Comparison of ENCODE assay signal across 28 cellular contexts in genomic region chr17:2376107-2376506, GRCh38.
"Had no signal": no experiment of that assay in that cellular context is flagged by ENCODE, and none has a peak within 500 bp of the region (broad histone marks: within the 10 kb centered on the region; RNA-seq: fewer than 3 reads in every experiment).

No MANE protein-coding gene starts in this region.

- H3K27ac Mint-ChIP-seq: endodermal cell; mesothelial cell of epicardium; naive B cell; natural killer cell treated with Interleukin-12 subunit alpha and Interleukin-12 subunit beta and Interleukin-15 and Interleukin-18, amount 100 ng/mL, for 72 hours; stimulated activated effector memory CD8-positive, alpha-beta T cell treated with anti-CD3 and anti-CD28 coated beads, Interleukin-12 subunit alpha, Interleukin-12 subunit beta, amount 100 ng/mL, for 72 hours had no signal

- H3K4me3 Mint-ChIP-seq: endodermal cell; mesothelial cell of epicardium; naive B cell; natural killer cell treated with Interleukin-12 subunit alpha and Interleukin-12 subunit beta and Interleukin-15 and Interleukin-18, amount 100 ng/mL, for 72 hours; stimulated activated effector memory CD8-positive, alpha-beta T cell treated with anti-CD3 and anti-CD28 coated beads, Interleukin-12 subunit alpha, Interleukin-12 subunit beta, amount 100 ng/mL, for 72 hours had no signal

- H3K27ac ChIP-seq: epithelial cell of prostate, gastrocnemius medialis, neural progenitor cell, psoas muscle, sigmoid colon, thoracic aorta, tibial nerve, upper lobe of right lung, uterus had no signal

- H3K9me3 Mint-ChIP-seq: endodermal cell; mesothelial cell of epicardium; naive B cell; natural killer cell treated with Interleukin-12 subunit alpha and Interleukin-12 subunit beta and Interleukin-15 and Interleukin-18, amount 100 ng/mL, for 72 hours; neural progenitor cell; stimulated activated effector memory CD8-positive, alpha-beta T cell treated with anti-CD3 and anti-CD28 coated beads, Interleukin-12 subunit alpha, Interleukin-12 subunit beta, amount 100 ng/mL, for 72 hours had no signal

- ATAC-seq: esophagus mucosa; gastrocnemius medialis; left lobe of liver; mucosa of descending colon; psoas muscle; right cardiac atrium; stimulated activated effector memory CD8-positive, alpha-beta T cell treated with anti-CD3 and anti-CD28 coated beads, Interleukin-12 subunit alpha, Interleukin-12 subunit beta, amount 100 ng/mL, for 72 hours; stimulated activated naive CD8-positive, alpha-beta T cell treated with anti-CD3 and anti-CD28 coated beads, Interleukin-15, Interleukin-2, amounts not matched to agents 100 U/mL and 50 U/mL, for 24 hours; upper lobe of right lung had no signal

- H3K4me1 ChIP-seq: neural progenitor cell, psoas muscle, sigmoid colon, upper lobe of right lung, uterus had no signal

- H3K9ac ChIP-seq: neural progenitor cell had no signal

- H3K4me3 ChIP-seq: gastrocnemius medialis, lung, mucosa of descending colon, neural progenitor cell, psoas muscle, sigmoid colon, thoracic aorta, tibial nerve, upper lobe of right lung, uterus had no signal

- H3K36me3 Mint-ChIP-seq: naive B cell; natural killer cell treated with Interleukin-12 subunit alpha and Interleukin-12 subunit beta and Interleukin-15 and Interleukin-18, amount 100 ng/mL, for 72 hours had no signal

- H2AFZ ChIP-seq: neural progenitor cell had no signal

- H3K36me3 ChIP-seq: neural progenitor cell, uterus had no signal

- H3K27me3 Mint-ChIP-seq: naive B cell; natural killer cell treated with Interleukin-12 subunit alpha and Interleukin-12 subunit beta and Interleukin-15 and Interleukin-18, amount 100 ng/mL, for 72 hours had no signal

- H3K4me1 Mint-ChIP-seq: endodermal cell; stimulated activated effector memory CD8-positive, alpha-beta T cell treated with anti-CD3 and anti-CD28 coated beads, Interleukin-12 subunit alpha, Interleukin-12 subunit beta, amount 100 ng/mL, for 72 hours had no signal

- H3K9me3 ChIP-seq: gastrocnemius medialis, mucosa of descending colon, psoas muscle, sigmoid colon, thoracic aorta, tibial nerve, upper lobe of right lung, uterus had no signal

- H3K4me2 ChIP-seq: neural progenitor cell had no signal

- H3K27me3 ChIP-seq: gastrocnemius medialis, neural progenitor cell, sigmoid colon, tibial nerve, upper lobe of right lung, uterus had no signal

- DNase-seq: effector CD8-positive, alpha-beta T cell; endodermal cell; foreskin fibroblast; gastrocnemius medialis; head of caudate nucleus; mesenchymal stem cell; mucosa of descending colon; naive B cell; nucleus accumbens; psoas muscle; sigmoid colon; stimulated activated CD4-positive, alpha-beta T cell treated with anti-CD3 and anti-CD28 coated beads, Interleukin-2, amount 100 ng/mL, for 24 hours; stimulated activated CD4-positive, alpha-beta T cell treated with anti-CD3 and anti-CD28 coated beads, Interleukin-4, amount 100 ng/mL, for 24 hours; stimulated activated naive CD8-positive, alpha-beta T cell treated with anti-CD3 and anti-CD28 coated beads, Interleukin-15, Interleukin-2, amounts not matched to agents 100 U/mL and 50 U/mL, for 24 hours; substantia nigra; upper lobe of right lung; uterus had no signal
